1 cellular context compared by ENCODE assay signal in the genomic region with DNA sequence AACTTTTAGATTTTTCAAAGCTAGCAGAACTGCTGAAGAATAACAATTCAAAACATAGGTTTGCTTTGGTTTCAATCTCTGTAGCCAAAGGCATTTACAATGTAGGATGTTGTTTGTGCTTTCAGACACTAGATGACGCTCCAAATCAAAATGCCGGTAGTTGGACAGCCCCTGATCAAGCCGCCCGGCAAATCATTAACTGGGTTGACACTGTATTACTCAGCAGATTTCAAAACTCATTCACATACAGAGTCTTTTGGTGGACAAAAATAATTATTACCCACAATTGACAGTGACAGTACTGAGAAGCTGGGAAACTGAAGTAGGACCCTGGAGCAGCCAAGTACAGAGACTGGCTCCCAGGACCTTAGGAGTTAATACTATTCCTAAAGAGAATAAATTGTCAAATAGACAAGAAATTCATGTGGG.
TF ChIP-seq lines count a peak whose summit lies in the region.

No MANE protein-coding gene starts in this region.

TF ChIP-seq in HepG2, 621 proteins besides CTCF, POLR2A, EP300 and RAD21 (continued from another document and continues in another):
- peak; percentile 86 for TF ChIP-seq HNRNPUL1 (IDR thresholded peaks at IDR 0.05; ENCODE audit: low read depth, low read length)
- TF ChIP-seq, protein P1, sequence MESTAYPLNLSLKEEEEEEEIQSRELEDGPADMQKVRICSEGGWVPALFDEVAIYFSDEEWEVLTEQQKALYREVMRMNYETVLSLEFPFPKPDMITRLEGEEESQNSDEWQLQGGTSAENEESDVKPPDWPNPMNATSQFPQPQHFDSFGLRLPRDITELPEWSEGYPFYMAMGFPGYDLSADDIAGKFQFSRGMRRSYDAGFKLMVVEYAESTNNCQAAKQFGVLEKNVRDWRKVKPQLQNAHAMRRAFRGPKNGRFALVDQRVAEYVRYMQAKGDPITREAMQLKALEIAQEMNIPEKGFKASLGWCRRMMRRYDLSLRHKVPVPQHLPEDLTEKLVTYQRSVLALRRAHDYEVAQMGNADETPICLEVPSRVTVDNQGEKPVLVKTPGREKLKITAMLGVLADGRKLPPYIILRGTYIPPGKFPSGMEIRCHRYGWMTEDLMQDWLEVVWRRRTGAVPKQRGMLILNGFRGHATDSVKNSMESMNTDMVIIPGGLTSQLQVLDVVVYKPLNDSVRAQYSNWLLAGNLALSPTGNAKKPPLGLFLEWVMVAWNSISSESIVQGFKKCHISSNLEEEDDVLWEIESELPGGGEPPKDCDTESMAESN (CRISPR knock-in tag; conservative IDR thresholded peaks at IDR 0.05): no peak
- TF ChIP-seq ZNF782 (CRISPR knock-in tag; IDR thresholded peaks at IDR 0.05; ENCODE audit: borderline replicate concordance): no peak
- no peak for TF ChIP-seq POLR2AphosphoS2 (IDR thresholded peaks at IDR 0.05; ENCODE audit: low read depth, low read length)
- TF ChIP-seq KLF9 (CRISPR knock-in tag; IDR thresholded peaks at IDR 0.05; ENCODE audit: low read depth): no peak
- no peak for TF ChIP-seq HDAC2 (CRISPR knock-in tag; IDR thresholded peaks at IDR 0.05)
- TF ChIP-seq SNAPC5 (CRISPR knock-in tag; IDR thresholded peaks at IDR 0.05; ENCODE audit: borderline replicate concordance): no peak
- TF ChIP-seq HMGXB3 (CRISPR knock-in tag; IDR thresholded peaks at IDR 0.05; ENCODE audit: borderline replicate concordance): peak; percentile 36; the same call in 1 of the 2 replicates
- no peak for TF ChIP-seq ZNF557 (CRISPR knock-in tag; IDR thresholded peaks at IDR 0.05)
- TF ChIP-seq THRA (CRISPR knock-in tag; IDR thresholded peaks at IDR 0.05; ENCODE audit: borderline replicate concordance): peak; percentile 48; the same call in 1 of the 2 replicates
- no peak for TF ChIP-seq ZNF24 (IDR thresholded peaks at IDR 0.05)
- TF ChIP-seq KLF13 (CRISPR knock-in tag; IDR thresholded peaks at IDR 0.05): no peak
- peak; percentile 53 for TF ChIP-seq PHF5A (CRISPR knock-in tag; IDR thresholded peaks at IDR 0.05; ENCODE audit: low read depth, unreplicated experiment)
- TF ChIP-seq ZC3H13 (CRISPR knock-in tag; IDR thresholded peaks at IDR 0.05): no peak
- no peak for TF ChIP-seq ZNF180 (CRISPR knock-in tag; IDR thresholded peaks at IDR 0.05; ENCODE audit: borderline replicate concordance, low read depth)
- TF ChIP-seq, protein P2, sequence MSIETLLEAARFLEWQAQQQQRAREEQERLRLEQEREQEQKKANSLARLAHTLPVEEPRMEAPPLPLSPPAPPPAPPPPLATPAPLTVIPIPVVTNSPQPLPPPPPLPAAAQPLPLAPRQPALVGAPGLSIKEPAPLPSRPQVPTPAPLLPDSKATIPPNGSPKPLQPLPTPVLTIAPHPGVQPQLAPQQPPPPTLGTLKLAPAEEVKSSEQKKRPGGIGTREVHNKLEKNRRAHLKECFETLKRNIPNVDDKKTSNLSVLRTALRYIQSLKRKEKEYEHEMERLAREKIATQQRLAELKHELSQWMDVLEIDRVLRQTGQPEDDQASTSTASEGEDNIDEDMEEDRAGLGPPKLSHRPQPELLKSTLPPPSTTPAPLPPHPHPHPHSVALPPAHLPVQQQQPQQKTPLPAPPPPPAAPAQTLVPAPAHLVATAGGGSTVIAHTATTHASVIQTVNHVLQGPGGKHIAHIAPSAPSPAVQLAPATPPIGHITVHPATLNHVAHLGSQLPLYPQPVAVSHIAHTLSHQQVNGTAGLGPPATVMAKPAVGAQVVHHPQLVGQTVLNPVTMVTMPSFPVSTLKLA (IDR thresholded peaks at IDR 0.05): no peak
- no peak for TF ChIP-seq HNRNPLL (IDR thresholded peaks at IDR 0.05; ENCODE audit: low read depth, low read length, poor library complexity, severe bottlenecking)
- no peak for TF ChIP-seq RFX3 (CRISPR knock-in tag; IDR thresholded peaks at IDR 0.05)
- TF ChIP-seq PBX3 (CRISPR knock-in tag; IDR thresholded peaks at IDR 0.05; ENCODE audit: borderline replicate concordance): no peak
- TF ChIP-seq ZBTB14 (CRISPR knock-in tag; IDR thresholded peaks at IDR 0.05): no peak
- no peak for TF ChIP-seq POLR2AphosphoS5 (IDR thresholded peaks at IDR 0.05; ENCODE audit: low read depth, low read length)
- no peak for TF ChIP-seq AKNA (CRISPR knock-in tag; IDR thresholded peaks at IDR 0.05; ENCODE audit: borderline replicate concordance)
- TF ChIP-seq BCL3 (CRISPR knock-in tag; IDR thresholded peaks at IDR 0.05): no peak
- TF ChIP-seq ZNF766 (CRISPR knock-in tag; IDR thresholded peaks at IDR 0.05; ENCODE audit: borderline replicate concordance): no peak
- no peak for TF ChIP-seq MTF1 (CRISPR knock-in tag; IDR thresholded peaks at IDR 0.05)
- TF ChIP-seq ZNF543 (CRISPR knock-in tag; IDR thresholded peaks at IDR 0.05): no peak
- no peak for TF ChIP-seq GABPA (IDR thresholded peaks at IDR 0.05; ENCODE audit: low read depth, low read length)
- no peak for TF ChIP-seq GABPA (CRISPR knock-in tag; IDR thresholded peaks at IDR 0.05; ENCODE audit: low read depth)
- TF ChIP-seq POLR2G (IDR thresholded peaks at IDR 0.05; ENCODE audit: low read depth, low read length): no peak
- peak; percentile 92 for TF ChIP-seq NFE2 (CRISPR knock-in tag; IDR thresholded peaks at IDR 0.05)
- peak; percentile 31; the same call in 1 of the 2 replicates for TF ChIP-seq ZNF878 (CRISPR knock-in tag; IDR thresholded peaks at IDR 0.05)
- TF ChIP-seq ZNF333 (CRISPR knock-in tag; IDR thresholded peaks at IDR 0.05; ENCODE audit: borderline replicate concordance): no peak
- TF ChIP-seq, protein P3, sequence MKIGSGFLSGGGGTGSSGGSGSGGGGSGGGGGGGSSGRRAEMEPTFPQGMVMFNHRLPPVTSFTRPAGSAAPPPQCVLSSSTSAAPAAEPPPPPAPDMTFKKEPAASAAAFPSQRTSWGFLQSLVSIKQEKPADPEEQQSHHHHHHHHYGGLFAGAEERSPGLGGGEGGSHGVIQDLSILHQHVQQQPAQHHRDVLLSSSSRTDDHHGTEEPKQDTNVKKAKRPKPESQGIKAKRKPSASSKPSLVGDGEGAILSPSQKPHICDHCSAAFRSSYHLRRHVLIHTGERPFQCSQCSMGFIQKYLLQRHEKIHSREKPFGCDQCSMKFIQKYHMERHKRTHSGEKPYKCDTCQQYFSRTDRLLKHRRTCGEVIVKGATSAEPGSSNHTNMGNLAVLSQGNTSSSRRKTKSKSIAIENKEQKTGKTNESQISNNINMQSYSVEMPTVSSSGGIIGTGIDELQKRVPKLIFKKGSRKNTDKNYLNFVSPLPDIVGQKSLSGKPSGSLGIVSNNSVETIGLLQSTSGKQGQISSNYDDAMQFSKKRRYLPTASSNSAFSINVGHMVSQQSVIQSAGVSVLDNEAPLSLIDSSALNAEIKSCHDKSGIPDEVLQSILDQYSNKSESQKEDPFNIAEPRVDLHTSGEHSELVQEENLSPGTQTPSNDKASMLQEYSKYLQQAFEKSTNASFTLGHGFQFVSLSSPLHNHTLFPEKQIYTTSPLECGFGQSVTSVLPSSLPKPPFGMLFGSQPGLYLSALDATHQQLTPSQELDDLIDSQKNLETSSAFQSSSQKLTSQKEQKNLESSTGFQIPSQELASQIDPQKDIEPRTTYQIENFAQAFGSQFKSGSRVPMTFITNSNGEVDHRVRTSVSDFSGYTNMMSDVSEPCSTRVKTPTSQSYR (CRISPR knock-in tag; IDR thresholded peaks at IDR 0.05; ENCODE audit: borderline replicate concordance): no peak
- TF ChIP-seq, protein P4, sequence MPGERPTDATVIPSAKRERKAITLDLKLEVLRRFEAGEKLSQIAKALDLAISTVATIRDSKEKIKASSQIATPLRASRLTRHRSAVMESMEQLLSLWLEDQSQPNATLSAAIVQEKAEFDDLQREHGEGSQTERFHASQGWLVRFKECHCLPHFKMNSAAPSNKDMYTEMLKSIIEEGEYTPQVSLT (CRISPR knock-in tag; IDR thresholded peaks at IDR 0.05; ENCODE audit: borderline replicate concordance, low read depth): no peak
